In genomic region chr9:73210886-73211285, GRCh38 we compare ENCODE assay signal across 9 cellular contexts.
"Had no signal": no experiment of that assay in that cellular context is flagged by ENCODE, and none has a peak within 500 bp of the region (broad histone marks: within the 10 kb centered on the region; RNA-seq: fewer than 3 reads in every experiment).

No MANE protein-coding gene starts in this region.

- H3K4me3 ChIP-seq: GM23248, GM23338, HAP-1 had no signal

- H3K4me1 ChIP-seq: HAP-1 had no signal

- H3K9me3 Mint-ChIP-seq: GM23338, H9, HFFc6 had no signal

- H3K27ac ChIP-seq: GM23248 had no signal

- ATAC-seq: GM23338, HCT116 had no signal

- H3K4me3 Mint-ChIP-seq: GM23338, H9, HFFc6 had no signal

- H3K36me3 ChIP-seq: HAP-1 had no signal

- H3K9ac ChIP-seq: GM23248 had no signal

- H3K27ac Mint-ChIP-seq: GM23338, H9, HFFc6 had no signal

- H3K4me2 ChIP-seq: GM23338 had no signal

- DNase-seq: GOT3, H7, H9, HCEC 1CT, HFFc6 had no signal

- H3K9me3 ChIP-seq: HAP-1 had no signal
